ENCODE assay signal across 1 cellular context in the genomic region with DNA sequence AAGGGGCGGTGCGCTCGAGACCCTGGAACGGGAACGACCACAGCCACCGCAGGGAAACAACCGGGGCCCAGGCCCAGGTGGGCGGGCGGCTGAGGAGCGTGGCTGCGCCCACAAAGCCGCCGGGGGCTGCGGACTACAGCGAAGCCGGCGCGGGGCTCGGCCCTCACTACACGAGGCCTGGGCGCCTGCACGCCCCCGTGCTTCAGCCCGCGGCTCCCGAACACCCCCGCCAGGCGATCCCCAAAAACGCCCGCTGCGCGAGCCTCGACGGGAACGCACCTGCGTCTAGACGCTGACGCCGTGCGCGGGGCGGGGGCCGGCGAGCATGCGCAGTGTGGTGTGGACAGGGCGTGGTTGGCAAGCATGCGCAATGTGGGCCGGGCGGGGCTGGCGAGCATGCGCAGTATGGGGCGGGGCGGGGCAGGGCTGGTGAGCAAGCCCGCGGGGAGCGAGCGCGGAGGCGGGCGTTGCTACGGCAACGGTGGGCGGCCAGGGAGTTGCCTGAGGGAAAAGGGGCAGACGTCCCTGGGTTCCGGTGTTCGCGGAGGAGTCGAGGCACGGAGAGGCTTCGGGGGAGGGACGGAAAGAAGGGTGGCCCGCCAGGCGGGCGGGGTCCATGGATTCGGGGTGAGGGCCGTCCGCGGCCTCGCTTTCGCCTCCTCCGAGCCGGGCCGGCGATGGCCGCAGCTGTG.
TF ChIP-seq lines count a peak whose summit lies in the region.

A gene (plus strand): TSS at position 518 of the 692 bp plus-strand sequence. CDS start 3,104 bp downstream, outside the sequence.

TF ChIP-seq in HEK293, 187 proteins besides CTCF, POLR2A, EP300 and RAD21 (continued from another document and continues in another):
- TF ChIP-seq, protein P1, sequence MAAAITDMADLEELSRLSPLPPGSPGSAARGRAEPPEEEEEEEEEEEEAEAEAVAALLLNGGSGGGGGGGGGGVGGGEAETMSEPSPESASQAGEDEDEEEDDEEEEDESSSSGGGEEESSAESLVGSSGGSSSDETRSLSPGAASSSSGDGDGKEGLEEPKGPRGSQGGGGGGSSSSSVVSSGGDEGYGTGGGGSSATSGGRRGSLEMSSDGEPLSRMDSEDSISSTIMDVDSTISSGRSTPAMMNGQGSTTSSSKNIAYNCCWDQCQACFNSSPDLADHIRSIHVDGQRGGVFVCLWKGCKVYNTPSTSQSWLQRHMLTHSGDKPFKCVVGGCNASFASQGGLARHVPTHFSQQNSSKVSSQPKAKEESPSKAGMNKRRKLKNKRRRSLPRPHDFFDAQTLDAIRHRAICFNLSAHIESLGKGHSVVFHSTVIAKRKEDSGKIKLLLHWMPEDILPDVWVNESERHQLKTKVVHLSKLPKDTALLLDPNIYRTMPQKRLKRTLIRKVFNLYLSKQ (tag by site-specific recombination; IDR thresholded peaks at IDR 0.05; ENCODE audit: borderline replicate concordance), result no peak
- no peak for TF ChIP-seq ZNF701 (tag by site-specific recombination; IDR thresholded peaks at IDR 0.05)
- no peak for TF ChIP-seq ZNF112 (tag by site-specific recombination; IDR thresholded peaks at IDR 0.05)
- TF ChIP-seq ZNF302 (tag by site-specific recombination; IDR thresholded peaks at IDR 0.05; ENCODE audit: low read depth), result no peak
- TF ChIP-seq ZNF626 (tag by site-specific recombination; IDR thresholded peaks at IDR 0.05), result peak; percentile 74; the same call in 1 of the 2 replicates
- no peak for TF ChIP-seq ZNF140 (tag by site-specific recombination; IDR thresholded peaks at IDR 0.05)
- TF ChIP-seq ZNF621 (tag by site-specific recombination; IDR thresholded peaks at IDR 0.05), result no peak
- TF ChIP-seq, protein P2, sequence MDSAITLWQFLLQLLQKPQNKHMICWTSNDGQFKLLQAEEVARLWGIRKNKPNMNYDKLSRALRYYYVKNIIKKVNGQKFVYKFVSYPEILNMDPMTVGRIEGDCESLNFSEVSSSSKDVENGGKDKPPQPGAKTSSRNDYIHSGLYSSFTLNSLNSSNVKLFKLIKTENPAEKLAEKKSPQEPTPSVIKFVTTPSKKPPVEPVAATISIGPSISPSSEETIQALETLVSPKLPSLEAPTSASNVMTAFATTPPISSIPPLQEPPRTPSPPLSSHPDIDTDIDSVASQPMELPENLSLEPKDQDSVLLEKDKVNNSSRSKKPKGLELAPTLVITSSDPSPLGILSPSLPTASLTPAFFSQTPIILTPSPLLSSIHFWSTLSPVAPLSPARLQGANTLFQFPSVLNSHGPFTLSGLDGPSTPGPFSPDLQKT (IDR thresholded peaks at IDR 0.05; ENCODE audit: borderline replicate concordance, low read depth, low read length), result no peak
- TF ChIP-seq REPIN1 (tag by site-specific recombination; IDR thresholded peaks at IDR 0.05; ENCODE audit: low read depth), result no peak
- no peak for TF ChIP-seq ZNF585B (tag by site-specific recombination; IDR thresholded peaks at IDR 0.05)
- TF ChIP-seq ZNF792 (tag by site-specific recombination; IDR thresholded peaks at IDR 0.05), result no peak
- no peak for TF ChIP-seq RBAK (tag by site-specific recombination; IDR thresholded peaks at IDR 0.05)
- TF ChIP-seq ZFP41 (tag by site-specific recombination; IDR thresholded peaks at IDR 0.05; ENCODE audit: borderline replicate concordance), result no peak
- TF ChIP-seq, protein P3, sequence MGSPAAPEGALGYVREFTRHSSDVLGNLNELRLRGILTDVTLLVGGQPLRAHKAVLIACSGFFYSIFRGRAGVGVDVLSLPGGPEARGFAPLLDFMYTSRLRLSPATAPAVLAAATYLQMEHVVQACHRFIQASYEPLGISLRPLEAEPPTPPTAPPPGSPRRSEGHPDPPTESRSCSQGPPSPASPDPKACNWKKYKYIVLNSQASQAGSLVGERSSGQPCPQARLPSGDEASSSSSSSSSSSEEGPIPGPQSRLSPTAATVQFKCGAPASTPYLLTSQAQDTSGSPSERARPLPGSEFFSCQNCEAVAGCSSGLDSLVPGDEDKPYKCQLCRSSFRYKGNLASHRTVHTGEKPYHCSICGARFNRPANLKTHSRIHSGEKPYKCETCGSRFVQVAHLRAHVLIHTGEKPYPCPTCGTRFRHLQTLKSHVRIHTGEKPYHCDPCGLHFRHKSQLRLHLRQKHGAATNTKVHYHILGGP (tag by site-specific recombination; IDR thresholded peaks at IDR 0.05), result no peak
- TF ChIP-seq SP2 (tag by site-specific recombination; IDR thresholded peaks at IDR 0.05), result peak; percentile 87
- TF ChIP-seq ZNF843 (tag by site-specific recombination; IDR thresholded peaks at IDR 0.05), result 0 out of 2 replicates have a peak, but pooled peaks have one; percentile 21
- no peak for TF ChIP-seq ZNF830 (tag by site-specific recombination; IDR thresholded peaks at IDR 0.05; ENCODE audit: low read depth)
- TF ChIP-seq KLF8 (tag by site-specific recombination; IDR thresholded peaks at IDR 0.05), result peak; percentile 90; the same call in 1 of the 2 replicates
- TF ChIP-seq SP3 (tag by site-specific recombination; IDR thresholded peaks at IDR 0.05), result peak; percentile 80
- TF ChIP-seq ZNF560 (tag by site-specific recombination; IDR thresholded peaks at IDR 0.05; ENCODE audit: borderline replicate concordance), result no peak
- TF ChIP-seq ZNF776 (tag by site-specific recombination; IDR thresholded peaks at IDR 0.05; ENCODE audit: borderline replicate concordance), result no peak
- TF ChIP-seq ZNF121 (tag by site-specific recombination; IDR thresholded peaks at IDR 0.05), result no peak
- no peak for TF ChIP-seq OSR2 (tag by site-specific recombination; IDR thresholded peaks at IDR 0.05)
- TF ChIP-seq GFI1B (tag by site-specific recombination; IDR thresholded peaks at IDR 0.05), result no peak
- TF ChIP-seq BCL11B (tag by site-specific recombination; IDR thresholded peaks at IDR 0.05; ENCODE audit: low read depth), result no peak
- TF ChIP-seq ZNF677 (tag by site-specific recombination; IDR thresholded peaks at IDR 0.05), result peak; percentile 10; the same call in 1 of the 2 replicates
- TF ChIP-seq, protein P4, sequence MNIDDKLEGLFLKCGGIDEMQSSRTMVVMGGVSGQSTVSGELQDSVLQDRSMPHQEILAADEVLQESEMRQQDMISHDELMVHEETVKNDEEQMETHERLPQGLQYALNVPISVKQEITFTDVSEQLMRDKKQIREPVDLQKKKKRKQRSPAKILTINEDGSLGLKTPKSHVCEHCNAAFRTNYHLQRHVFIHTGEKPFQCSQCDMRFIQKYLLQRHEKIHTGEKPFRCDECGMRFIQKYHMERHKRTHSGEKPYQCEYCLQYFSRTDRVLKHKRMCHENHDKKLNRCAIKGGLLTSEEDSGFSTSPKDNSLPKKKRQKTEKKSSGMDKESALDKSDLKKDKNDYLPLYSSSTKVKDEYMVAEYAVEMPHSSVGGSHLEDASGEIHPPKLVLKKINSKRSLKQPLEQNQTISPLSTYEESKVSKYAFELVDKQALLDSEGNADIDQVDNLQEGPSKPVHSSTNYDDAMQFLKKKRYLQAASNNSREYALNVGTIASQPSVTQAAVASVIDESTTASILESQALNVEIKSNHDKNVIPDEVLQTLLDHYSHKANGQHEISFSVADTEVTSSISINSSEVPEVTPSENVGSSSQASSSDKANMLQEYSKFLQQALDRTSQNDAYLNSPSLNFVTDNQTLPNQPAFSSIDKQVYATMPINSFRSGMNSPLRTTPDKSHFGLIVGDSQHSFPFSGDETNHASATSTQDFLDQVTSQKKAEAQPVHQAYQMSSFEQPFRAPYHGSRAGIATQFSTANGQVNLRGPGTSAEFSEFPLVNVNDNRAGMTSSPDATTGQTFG (tag by site-specific recombination; IDR thresholded peaks at IDR 0.05; ENCODE audit: borderline replicate concordance), result no peak
- TF ChIP-seq ZNF350 (tag by site-specific recombination; IDR thresholded peaks at IDR 0.05), result no peak
- peak; percentile 54 for TF ChIP-seq WT1 (tag by site-specific recombination; IDR thresholded peaks at IDR 0.05)
- TF ChIP-seq ZNF391 (tag by site-specific recombination; IDR thresholded peaks at IDR 0.05; ENCODE audit: borderline replicate concordance, low read depth), result no peak
- peak; percentile 68; the same call in 1 of the 2 replicates for TF ChIP-seq MYNN (tag by site-specific recombination; IDR thresholded peaks at IDR 0.05; ENCODE audit: borderline replicate concordance)
- TF ChIP-seq ZBTB48 (tag by site-specific recombination; IDR thresholded peaks at IDR 0.05), result peak; percentile 81
- TF ChIP-seq ZNF664 (tag by site-specific recombination; IDR thresholded peaks at IDR 0.05), result no peak
- TF ChIP-seq, protein P5, sequence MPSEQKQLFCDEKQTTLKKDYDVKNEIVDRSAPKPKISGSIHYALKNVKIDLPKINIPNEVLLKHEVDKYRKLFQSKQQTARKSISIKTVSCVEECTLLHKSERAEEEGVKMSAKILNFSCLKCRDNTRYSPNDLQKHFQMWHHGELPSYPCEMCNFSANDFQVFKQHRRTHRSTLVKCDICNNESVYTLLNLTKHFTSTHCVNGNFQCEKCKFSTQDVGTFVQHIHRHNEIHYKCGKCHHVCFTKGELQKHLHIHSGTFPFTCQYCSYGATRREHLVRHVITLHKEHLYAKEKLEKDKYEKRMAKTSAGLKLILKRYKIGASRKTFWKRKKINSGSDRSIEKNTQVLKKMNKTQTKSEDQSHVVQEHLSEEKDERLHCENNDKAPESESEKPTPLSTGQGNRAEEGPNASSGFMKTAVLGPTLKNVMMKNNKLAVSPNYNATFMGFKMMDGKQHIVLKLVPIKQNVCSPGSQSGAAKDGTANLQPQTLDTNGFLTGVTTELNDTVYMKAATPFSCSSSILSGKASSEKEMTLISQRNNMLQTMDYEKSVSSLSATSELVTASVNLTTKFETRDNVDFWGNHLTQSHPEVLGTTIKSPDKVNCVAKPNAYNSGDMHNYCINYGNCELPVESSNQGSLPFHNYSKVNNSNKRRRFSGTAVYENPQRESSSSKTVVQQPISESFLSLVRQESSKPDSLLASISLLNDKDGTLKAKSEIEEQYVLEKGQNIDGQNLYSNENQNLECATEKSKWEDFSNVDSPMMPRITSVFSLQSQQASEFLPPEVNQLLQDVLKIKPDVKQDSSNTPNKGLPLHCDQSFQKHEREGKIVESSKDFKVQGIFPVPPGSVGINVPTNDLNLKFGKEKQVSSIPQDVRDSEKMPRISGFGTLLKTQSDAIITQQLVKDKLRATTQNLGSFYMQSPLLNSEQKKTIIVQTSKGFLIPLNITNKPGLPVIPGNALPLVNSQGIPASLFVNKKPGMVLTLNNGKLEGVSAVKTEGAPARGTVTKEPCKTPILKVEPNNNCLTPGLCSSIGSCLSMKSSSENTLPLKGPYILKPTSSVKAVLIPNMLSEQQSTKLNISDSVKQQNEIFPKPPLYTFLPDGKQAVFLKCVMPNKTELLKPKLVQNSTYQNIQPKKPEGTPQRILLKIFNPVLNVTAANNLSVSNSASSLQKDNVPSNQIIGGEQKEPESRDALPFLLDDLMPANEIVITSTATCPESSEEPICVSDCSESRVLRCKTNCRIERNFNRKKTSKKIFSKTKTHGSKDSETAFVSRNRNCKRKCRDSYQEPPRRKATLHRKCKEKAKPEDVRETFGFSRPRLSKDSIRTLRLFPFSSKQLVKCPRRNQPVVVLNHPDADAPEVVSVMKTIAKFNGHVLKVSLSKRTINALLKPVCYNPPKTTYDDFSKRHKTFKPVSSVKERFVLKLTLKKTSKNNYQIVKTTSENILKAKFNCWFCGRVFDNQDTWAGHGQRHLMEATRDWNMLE (tag by site-specific recombination; conservative IDR thresholded peaks at IDR 0.05; ENCODE audit: low read depth), result no peak; the same call in 1 of the 2 replicates
- no peak for TF ChIP-seq ZNF138 (tag by site-specific recombination; IDR thresholded peaks at IDR 0.05; ENCODE audit: borderline replicate concordance)
- no peak for TF ChIP-seq ZNF169 (tag by site-specific recombination; IDR thresholded peaks at IDR 0.05)
- no peak for TF ChIP-seq ZNF521 (tag by site-specific recombination; IDR thresholded peaks at IDR 0.05)
- TF ChIP-seq ZNF785 (tag by site-specific recombination; IDR thresholded peaks at IDR 0.05), result no peak
- TF ChIP-seq, protein P6, sequence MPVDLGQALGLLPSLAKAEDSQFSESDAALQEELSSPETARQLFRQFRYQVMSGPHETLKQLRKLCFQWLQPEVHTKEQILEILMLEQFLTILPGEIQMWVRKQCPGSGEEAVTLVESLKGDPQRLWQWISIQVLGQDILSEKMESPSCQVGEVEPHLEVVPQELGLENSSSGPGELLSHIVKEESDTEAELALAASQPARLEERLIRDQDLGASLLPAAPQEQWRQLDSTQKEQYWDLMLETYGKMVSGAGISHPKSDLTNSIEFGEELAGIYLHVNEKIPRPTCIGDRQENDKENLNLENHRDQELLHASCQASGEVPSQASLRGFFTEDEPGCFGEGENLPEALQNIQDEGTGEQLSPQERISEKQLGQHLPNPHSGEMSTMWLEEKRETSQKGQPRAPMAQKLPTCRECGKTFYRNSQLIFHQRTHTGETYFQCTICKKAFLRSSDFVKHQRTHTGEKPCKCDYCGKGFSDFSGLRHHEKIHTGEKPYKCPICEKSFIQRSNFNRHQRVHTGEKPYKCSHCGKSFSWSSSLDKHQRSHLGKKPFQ (tag by site-specific recombination; IDR thresholded peaks at IDR 0.05), result no peak
- peak; percentile 88; the same call in 1 of the 2 replicates for TF ChIP-seq KLF7 (tag by site-specific recombination; IDR thresholded peaks at IDR 0.05; ENCODE audit: borderline replicate concordance)
- TF ChIP-seq ZNF707 (tag by site-specific recombination; IDR thresholded peaks at IDR 0.05), result no peak
- peak; percentile 63 for TF ChIP-seq GLIS1 (tag by site-specific recombination; IDR thresholded peaks at IDR 0.05)
- TF ChIP-seq HOXA7 (CRISPR knock-in tag; IDR thresholded peaks at IDR 0.05; ENCODE audit: borderline replicate concordance), result no peak
- no peak for TF ChIP-seq ZNF16 (tag by site-specific recombination; IDR thresholded peaks at IDR 0.05; ENCODE audit: low read depth)
- TF ChIP-seq ZNF114 (tag by site-specific recombination; IDR thresholded peaks at IDR 0.05), result no peak
- TF ChIP-seq SCRT2 (tag by site-specific recombination; IDR thresholded peaks at IDR 0.05), result no peak
- TF ChIP-seq GLI2 (tag by site-specific recombination; IDR thresholded peaks at IDR 0.05; ENCODE audit: borderline replicate concordance, low read depth), result no peak
- TF ChIP-seq HOXD13 (CRISPR knock-in tag; IDR thresholded peaks at IDR 0.05; ENCODE audit: borderline replicate concordance), result no peak
- TF ChIP-seq ZBTB8A (tag by site-specific recombination; IDR thresholded peaks at IDR 0.05), result peak; percentile 81
- TF ChIP-seq, protein P7, sequence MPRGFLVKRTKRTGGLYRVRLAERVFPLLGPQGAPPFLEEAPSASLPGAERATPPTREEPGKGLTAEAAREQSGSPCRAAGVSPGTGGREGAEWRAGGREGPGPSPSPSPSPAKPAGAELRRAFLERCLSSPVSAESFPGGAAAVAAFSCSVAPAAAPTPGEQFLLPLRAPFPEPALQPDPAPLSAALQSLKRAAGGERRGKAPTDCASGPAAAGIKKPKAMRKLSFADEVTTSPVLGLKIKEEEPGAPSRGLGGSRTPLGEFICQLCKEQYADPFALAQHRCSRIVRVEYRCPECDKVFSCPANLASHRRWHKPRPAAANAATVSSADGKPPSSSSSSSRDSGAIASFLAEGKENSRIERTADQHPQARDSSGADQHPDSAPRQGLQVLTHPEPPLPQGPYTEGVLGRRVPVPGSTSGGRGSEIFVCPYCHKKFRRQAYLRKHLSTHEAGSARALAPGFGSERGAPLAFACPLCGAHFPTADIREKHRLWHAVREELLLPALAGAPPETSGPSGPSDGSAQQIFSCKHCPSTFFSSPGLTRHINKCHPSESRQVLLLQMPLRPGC (tag by site-specific recombination; IDR thresholded peaks at IDR 0.05), result no peak
- TF ChIP-seq ZNF324 (tag by site-specific recombination; IDR thresholded peaks at IDR 0.05), result no peak
- peak; percentile 98 for TF ChIP-seq ZFP3 (tag by site-specific recombination; IDR thresholded peaks at IDR 0.05; ENCODE audit: low read depth)
- TF ChIP-seq ZNF221 (tag by site-specific recombination; IDR thresholded peaks at IDR 0.05; ENCODE audit: borderline replicate concordance), result no peak
- TF ChIP-seq EGR2 (tag by site-specific recombination; IDR thresholded peaks at IDR 0.05; ENCODE audit: low read depth), result peak; percentile 80
- no peak for TF ChIP-seq ZNF768 (tag by site-specific recombination; IDR thresholded peaks at IDR 0.05)
